21 cellular contexts compared by ENCODE assay signal in the genomic region with DNA sequence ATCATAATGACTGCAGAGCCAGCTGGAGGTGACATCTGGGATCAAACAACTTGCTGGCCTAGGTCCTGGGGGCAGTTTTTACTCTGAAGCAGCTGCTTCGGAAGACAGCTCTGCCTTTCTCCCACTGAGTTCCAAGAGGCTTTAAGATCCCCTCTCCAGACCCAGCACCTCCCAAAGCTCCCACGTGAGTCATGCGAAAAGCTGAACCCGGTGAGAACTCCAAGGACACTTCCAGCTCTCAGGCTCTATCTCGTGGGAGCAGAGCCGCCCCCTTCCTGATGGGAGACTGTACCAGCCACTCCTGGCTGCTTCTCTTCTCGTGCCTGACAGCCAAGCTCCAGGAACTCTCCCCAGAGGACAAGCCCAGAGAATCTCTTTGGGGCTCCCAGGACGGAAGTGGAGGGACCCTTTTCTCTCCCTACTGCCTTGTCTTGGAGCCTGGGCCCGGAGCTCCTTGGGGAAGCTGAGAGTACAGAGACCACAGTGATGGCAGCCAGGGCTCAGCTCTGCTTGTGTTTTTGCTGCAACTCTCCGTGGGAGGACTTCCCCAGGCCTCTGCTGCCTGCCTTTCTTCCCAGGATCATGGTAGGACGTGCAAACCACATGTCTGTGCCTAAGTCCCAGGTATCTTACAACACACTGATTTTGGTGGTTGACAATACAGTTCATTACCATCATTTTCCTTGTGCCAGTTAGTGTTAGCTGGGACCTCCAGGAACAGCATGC. TPM values are rescaled to one million over a fixed set of nuclear protein-coding genes. Genes with fewer than 3 reads are reported as not detected.
DNase-seq lines count a peak whose midpoint lies in the region; FAIRE-seq and TF ChIP-seq lines count a peak whose summit lies in the region.
"Had no signal": no experiment of that assay in that cellular context is flagged by ENCODE, and none has a peak within 500 bp of the region (broad histone marks: within the 10 kb centered on the region; RNA-seq: fewer than 3 reads in every experiment).

No MANE protein-coding gene starts in this region.

- H3K4me3 ChIP-seq in uterus, result no peak overlapping the region
- H3K4me3 ChIP-seq in ascending aorta, result no peak overlapping the region
- H3K4me3 ChIP-seq: suprapubic skin had no signal

- H3K9me3 ChIP-seq in uterus, result no peaks in the 10 kb centered on the region
- H3K9me3 ChIP-seq in ascending aorta, result no peaks in the 10 kb centered on the region
- H3K9me3 ChIP-seq: suprapubic skin had no signal

- intact Hi-C loops in uterus (cut with DNase I; ENCODE audit: low total_unique reads) (no loop called here), ascending aorta (cut with DNase I) (no loop called here)

- no peaks in the 10 kb centered on the region for H3K27me3 ChIP-seq in uterus
- H3K27me3 ChIP-seq in ascending aorta, result no peaks in the 10 kb centered on the region
- H3K27me3 ChIP-seq: suprapubic skin had no signal

- H3K36me3 Mint-ChIP-seq in neural crest cell (ENCODE audit: low read depth), result no peaks in the 10 kb centered on the region
- H3K36me3 Mint-ChIP-seq: activated CD8-positive, alpha-beta memory T cell treated with anti-CD3 and anti-CD28 coated beads, Interleukin-2, amount 10 ng/mL, durations not matched to agents 7 days and 5 days had no signal

- H3K36me3 ChIP-seq in uterus, result no peaks in the 10 kb centered on the region
- H3K36me3 ChIP-seq in ascending aorta, result no peaks in the 10 kb centered on the region
- H3K36me3 ChIP-seq: suprapubic skin had no signal

- H3K4me3 Mint-ChIP-seq in neural crest cell, result no peak overlapping the region
- H3K4me3 Mint-ChIP-seq: activated CD8-positive, alpha-beta memory T cell treated with anti-CD3 and anti-CD28 coated beads, Interleukin-2, amount 10 ng/mL, durations not matched to agents 7 days and 5 days; activated naive CD8-positive, alpha-beta T cell treated with anti-CD3 and anti-CD28 coated beads, Interleukin-2, amount 50 U/mL, for 24 hours had no signal

- FAIRE-seq in HTR-8/SVneo (lab: Jason Lieb, UNC), result no peak
- FAIRE-seq: G401.6, RCC 7860, small intestine had no signal

- H3K4me1 ChIP-seq in uterus (no peaks in the 10 kb centered on the region), ascending aorta (no peaks in the 10 kb centered on the region)

- H3K27me3 Mint-ChIP-seq in neural crest cell (ENCODE audit: low read depth), result no peaks in the 10 kb centered on the region
- H3K27me3 Mint-ChIP-seq: activated CD8-positive, alpha-beta memory T cell treated with anti-CD3 and anti-CD28 coated beads, Interleukin-2, amount 10 ng/mL, durations not matched to agents 7 days and 5 days; activated naive CD8-positive, alpha-beta T cell treated with anti-CD3 and anti-CD28 coated beads, Interleukin-2, amount 50 U/mL, for 24 hours had no signal

- peak overlapping the region; percentile 54 to 76 for H3K27ac ChIP-seq in uterus
- H3K27ac ChIP-seq in ascending aorta, result peak overlapping the region in 1 of 2 donors; percentile 2
- H3K27ac ChIP-seq: 22Rv1, suprapubic skin had no signal

- no peaks in the 10 kb centered on the region for H3K9me3 Mint-ChIP-seq in neural crest cell
- H3K9me3 Mint-ChIP-seq: activated naive CD8-positive, alpha-beta T cell treated with anti-CD3 and anti-CD28 coated beads, Interleukin-2, amount 50 U/mL, for 24 hours; activated T-helper 2 cell treated with anti-CD3 and anti-CD28 coated beads, Interferon-gamma antibody, Interleukin-2, Interleukin-4, amounts not matched to agents 10 μg/mL and 5 μg/mL and 100 μg/mL, durations not matched to agents 14 hours and 24 hours and 36 hours had no signal

- DNase-seq in NCI-H2171 treated with DMSO at 0.1 percent for 48 hours (lab: John Stamatoyannopoulos, UW), result peak; percentile 44
- DNase-seq in NCI-H2171 (lab: John Stamatoyannopoulos, UW), result no peak
- DNase-seq in glomerular visceral epithelial cell (ENCODE audit: extremely low spot score), result peak; percentile 11
- no peak for DNase-seq in neural crest cell (ENCODE audit: low read depth, low spot score)
- peak; percentile 38 to 62 for DNase-seq in uterus
- no peak for DNase-seq in HTR-8/SVneo (ENCODE audit: insufficient read length, low spot score)
- no peak for DNase-seq in ascending aorta (ENCODE audit: low spot score in 2 of 2)
- no peak for DNase-seq in germinal center (ENCODE audit: low spot score)
- DNase-seq: activated CD4-positive, alpha-beta T cell treated with anti-CD3 and anti-CD28 coated beads for 4 hours; activated CD8-positive, alpha-beta memory T cell treated with anti-CD3 and anti-CD28 coated beads, Interleukin-2, amount 10 ng/mL, durations not matched to agents 7 days and 5 days; activated naive CD8-positive, alpha-beta T cell treated with anti-CD3 and anti-CD28 coated beads, Interleukin-2, amount 50 U/mL, for 24 hours; effector CD8-positive, alpha-beta T cell; NCI-H1105 treated with DMSO at 0.1 percent for 48 hours; nucleus accumbens; small intestine had no signal

- TF ChIP-seq CTCF in neural crest cell (conservative IDR thresholded peaks at IDR 0.05), result no peak
- no peak for TF ChIP-seq CTCF in uterus (IDR thresholded peaks at IDR 0.05)
- no peak for TF ChIP-seq CTCF in ascending aorta (IDR thresholded peaks at IDR 0.05)

- TF ChIP-seq POLR2A in uterus (IDR thresholded peaks at IDR 0.05), result no peak

- peak overlapping the region; percentile 35 for H3K27ac Mint-ChIP-seq in neural crest cell (ENCODE audit: unreplicated experiment)
- H3K27ac Mint-ChIP-seq: activated CD8-positive, alpha-beta memory T cell treated with anti-CD3 and anti-CD28 coated beads, Interleukin-2, amount 10 ng/mL, durations not matched to agents 7 days and 5 days; activated naive CD8-positive, alpha-beta T cell treated with anti-CD3 and anti-CD28 coated beads, Interleukin-2, amount 50 U/mL, for 24 hours; activated T-helper 2 cell treated with anti-CD3 and anti-CD28 coated beads, Interferon-gamma antibody, Interleukin-2, Interleukin-4, amounts not matched to agents 10 μg/mL and 5 μg/mL and 100 μg/mL, durations not matched to agents 14 hours and 24 hours and 36 hours had no signal

- no peaks in the 10 kb centered on the region for H3K4me1 Mint-ChIP-seq in neural crest cell
- H3K4me1 Mint-ChIP-seq: activated CD8-positive, alpha-beta memory T cell treated with anti-CD3 and anti-CD28 coated beads, Interleukin-2, amount 10 ng/mL, durations not matched to agents 7 days and 5 days; activated naive CD8-positive, alpha-beta T cell treated with anti-CD3 and anti-CD28 coated beads, Interleukin-2, amount 50 U/mL, for 24 hours had no signal

RNA-seq across cellular contexts. Expression of gene STUM, which starts 40.6 kb away (rescaled TPM):
- total RNA-seq in neural crest cell (0.86 and 1.1 TPM in 2 replicates), uterus (1 to 10 TPM in 3 of 4 donors, under 1 TPM in 1; 0.88 to 9.1 (median 2.2) TPM), ascending aorta (3.0 TPM)
- total RNA-seq: activated CD8-positive, alpha-beta memory T cell treated with anti-CD3 and anti-CD28 coated beads, Interleukin-2, amount 10 ng/mL, durations not matched to agents 7 days and 5 days; activated T-helper 2 cell treated with anti-CD3 and anti-CD28 coated beads, Interferon-gamma antibody, Interleukin-2, Interleukin-4, amounts not matched to agents 10 μg/mL and 5 μg/mL and 100 μg/mL, durations not matched to agents 14 hours and 24 hours and 36 hours; LHCN-M2 had no signal

Comparison
In these comparisons a context has a peak if more than half of its experiments do, and no peak if none do; other contexts are left out.
1. DNase-seq: peak in NCI-H2171 treated with DMSO at 0.1 percent for 48 hours (single experiment), glomerular visceral epithelial cell (single experiment) and uterus (2 of 2); none in NCI-H2171 (single experiment), neural crest cell (single experiment), HTR-8/SVneo (single experiment), ascending aorta (0 of 2) and germinal center (single experiment).